Comparison of ENCODE assay signal across 16 cellular contexts in the genomic region with DNA sequence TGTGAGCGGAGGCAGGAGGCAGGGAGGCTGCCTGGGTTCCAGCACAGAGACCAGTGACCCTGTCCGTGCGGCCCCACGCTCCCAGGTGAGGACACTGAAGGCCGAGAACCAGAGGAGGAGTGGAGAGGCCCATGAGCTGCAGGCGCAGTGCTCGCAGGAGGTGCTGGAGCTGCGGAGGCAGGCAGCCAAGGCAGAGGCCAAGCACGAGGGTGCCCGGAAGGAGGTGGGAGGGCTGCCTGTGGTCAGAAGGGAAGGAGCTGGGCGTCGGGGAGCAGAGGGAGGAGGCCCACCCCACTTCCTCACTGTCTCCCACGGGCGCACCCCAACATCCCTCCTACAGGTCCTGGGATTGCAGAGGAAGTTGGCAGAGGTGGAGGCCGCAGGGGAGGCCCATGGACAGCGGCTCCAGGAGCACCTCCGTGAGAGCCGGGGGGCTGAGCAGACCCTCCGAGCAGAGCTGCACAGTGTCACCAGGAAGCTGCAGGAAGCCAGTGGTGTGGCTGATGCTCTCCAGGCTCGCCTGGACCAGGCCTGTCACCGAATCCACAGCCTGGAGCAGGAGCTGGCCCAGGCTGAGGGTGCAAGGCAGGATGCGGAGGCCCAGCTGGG. TPM values are rescaled to one million over a fixed set of nuclear protein-coding genes. Genes with fewer than 3 reads are reported as not detected.
A peak's percentile ranks its signal among the peaks of the same experiment; 100 is the strongest.
DNase-seq lines count a peak whose midpoint lies in the region; TF ChIP-seq lines count a peak whose summit lies in the region.
"Had no signal": no experiment of that assay in that cellular context is flagged by ENCODE, and none has a peak within 500 bp of the region (broad histone marks: within the 10 kb centered on the region; RNA-seq: fewer than 3 reads in every experiment).

No MANE protein-coding gene starts in this region.

- H3K27ac Mint-ChIP-seq in activated T-cell treated with anti-CD3 and anti-CD28 coated beads, Interleukin-2, amount 50 U/mL, for 24 hours, result no peak overlapping the region
- H3K27ac Mint-ChIP-seq: activated T-helper 2 cell treated with anti-CD3 and anti-CD28 coated beads, Interferon-gamma antibody, Interleukin-2, Interleukin-4, amounts not matched to agents 10 μg/mL and 5 μg/mL and 100 μg/mL, durations not matched to agents 14 hours and 24 hours and 36 hours; GM23338; naive B cell had no signal

- no peak overlapping the region for H3K4me3 ChIP-seq in HL-60 (replicated peaks; ENCODE audit: insufficient read depth, low read length)
- no peak overlapping the region for H3K4me3 ChIP-seq in fibroblast of pulmonary artery (replicated peaks; ENCODE audit: low read depth, low read length)
- no peak overlapping the region for H3K4me3 ChIP-seq in ovary
- H3K4me3 ChIP-seq: esophagus muscularis mucosa, GM23338, MG63, thoracic aorta had no signal

- no peaks in the 10 kb centered on the region for H3K9me3 Mint-ChIP-seq in activated T-cell treated with anti-CD3 and anti-CD28 coated beads, Interleukin-2, amount 50 U/mL, for 24 hours
- H3K9me3 Mint-ChIP-seq: activated T-helper 2 cell treated with anti-CD3 and anti-CD28 coated beads, Interferon-gamma antibody, Interleukin-2, Interleukin-4, amounts not matched to agents 10 μg/mL and 5 μg/mL and 100 μg/mL, durations not matched to agents 14 hours and 24 hours and 36 hours; GM23338 had no signal

- peaks cover 21% of the 10 kb centered on the region for H3K4me1 ChIP-seq in ovary (ENCODE audit: insufficient read depth)

- H3K27ac ChIP-seq in HL-60 (replicated peaks) (peak overlapping the region; percentile 83), ovary (no peak overlapping the region)
- H3K27ac ChIP-seq: esophagus muscularis mucosa, thoracic aorta had no signal

- no peaks in the 10 kb centered on the region for H3K9me3 ChIP-seq in ovary
- H3K9me3 ChIP-seq: esophagus muscularis mucosa, MG63, thoracic aorta had no signal

- TF ChIP-seq CTCF in HL-60 (IDR thresholded peaks at IDR 0.05; ENCODE audit: insufficient read depth, low read length) (no peak), fibroblast of pulmonary artery (IDR thresholded peaks at IDR 0.05; ENCODE audit: low read length, missing control alignments) (no peak), ovary (IDR thresholded peaks at IDR 0.05) (no peak)

- H3K27me3 Mint-ChIP-seq in activated T-cell treated with anti-CD3 and anti-CD28 coated beads, Interleukin-2, amount 50 U/mL, for 24 hours, result no peaks in the 10 kb centered on the region

- no peaks in the 10 kb centered on the region for H3K4me1 Mint-ChIP-seq in activated T-cell treated with anti-CD3 and anti-CD28 coated beads, Interleukin-2, amount 50 U/mL, for 24 hours (ENCODE audit: low read depth)
- H3K4me1 Mint-ChIP-seq: GM23338, naive B cell had no signal

- no peaks in the 10 kb centered on the region for H3K36me3 ChIP-seq in ovary
- H3K36me3 ChIP-seq: esophagus muscularis mucosa, MG63, thoracic aorta had no signal

- DNase-seq in AML-193 (lab: John Stamatoyannopoulos, UW), result peak; percentile 25 to 32
- DNase-seq in HL-60 (ENCODE audit: low read depth in 1 of 2, low spot score in 1 of 2), result peak; percentile 35 to 71
- DNase-seq in fibroblast of pulmonary artery (ENCODE audit: low read depth), result peak; percentile 40
- DNase-seq in ovary, result peak in 3 of 5 donors; percentile 43 to 62 (median 47)
- DNase-seq in iPS-NIHi7 (ENCODE audit: extremely low spot score), result no peak
- DNase-seq in activated CD4-positive, alpha-beta T cell treated with anti-CD3 and anti-CD28 coated beads for 48 hours, result no peak
- no peak for DNase-seq in LoVo (ENCODE audit: low spot score)
- DNase-seq in activated T-cell treated with anti-CD3 and anti-CD28 coated beads, Interleukin-2, amount 50 U/mL, for 24 hours, result no peak
- DNase-seq: activated CD4-positive, alpha-beta T cell treated with anti-CD3 and anti-CD28 coated beads, Interleukin-2, amount 50 U/mL, for 48 hours; dermis blood vessel endothelial cell; MG63; naive B cell had no signal

- H3K27me3 ChIP-seq in HL-60 (ENCODE audit: insufficient read depth, poor library complexity, severe bottlenecking) (no peaks in the 10 kb centered on the region), ovary (no peaks in the 10 kb centered on the region)
- H3K27me3 ChIP-seq: MG63 had no signal

- intact Hi-C loops in ovary (cut with DNase I), result no loop called here

- H3K4me3 Mint-ChIP-seq in activated T-cell treated with anti-CD3 and anti-CD28 coated beads, Interleukin-2, amount 50 U/mL, for 24 hours, result no peak overlapping the region
- H3K4me3 Mint-ChIP-seq: GM23338, naive B cell had no signal

- TF ChIP-seq EP300 in ovary (IDR thresholded peaks at IDR 0.05), result no peak

- WGBS in ovary, 3 donors, result 75 to 80% (median 76%) methylated on average over 22 of the region's 22 CpGs

- H3K36me3 Mint-ChIP-seq in activated T-cell treated with anti-CD3 and anti-CD28 coated beads, Interleukin-2, amount 50 U/mL, for 24 hours (ENCODE audit: low read depth), result no peaks in the 10 kb centered on the region
- H3K36me3 Mint-ChIP-seq: naive B cell had no signal

- no peak for TF ChIP-seq POLR2A in ovary (IDR thresholded peaks at IDR 0.05)

RNA-seq across cellular contexts. Expression of gene SNED1, which starts 33.0 kb away (rescaled TPM):
- 10 to 100 TPM; 32.7 to 69.5 (median 50.3) TPM for total RNA-seq in ovary
- 10 to 100 TPM; 16.7 to 29.5 TPM for polyA plus RNA-seq in ovary

RNA-seq across cellular contexts. Expression of gene CROCC2, which starts 59.3 kb away (rescaled TPM):
- 1 to 10 TPM in 5 of 7 donors, under 1 TPM in 2; 0.15 to 6.1 (median 1.6) TPM for total RNA-seq in ovary
- polyA plus RNA-seq in ovary, result under 1 TPM in 1 of 2 donors, not detected in 1; 0.18 TPM
- total RNA-seq: activated T-helper 2 cell treated with anti-CD3 and anti-CD28 coated beads, Interferon-gamma antibody, Interleukin-2, Interleukin-4, amounts not matched to agents 10 μg/mL and 5 μg/mL and 100 μg/mL, durations not matched to agents 14 hours and 24 hours and 36 hours; dermis blood vessel endothelial cell; esophagus muscularis mucosa; GM23338; thoracic aorta had no signal
- polyA plus RNA-seq: GM23338 had no signal

Comparison
In these comparisons a context has a peak if more than half of its experiments do, and no peak if none do; other contexts are left out.
1. DNase-seq: peak in AML-193 (2 of 2), HL-60 (2 of 2), fibroblast of pulmonary artery (single experiment) and ovary (3 of 5); none in iPS-NIHi7 (single experiment), activated CD4-positive, alpha-beta T cell treated with anti-CD3 and anti-CD28 coated beads for 48 hours (single experiment), LoVo (single experiment) and activated T-cell treated with anti-CD3 and anti-CD28 coated beads, Interleukin-2, amount 50 U/mL, for 24 hours (single experiment).